Comparison of ENCODE assay signal across 18 cellular contexts in the genomic region with DNA sequence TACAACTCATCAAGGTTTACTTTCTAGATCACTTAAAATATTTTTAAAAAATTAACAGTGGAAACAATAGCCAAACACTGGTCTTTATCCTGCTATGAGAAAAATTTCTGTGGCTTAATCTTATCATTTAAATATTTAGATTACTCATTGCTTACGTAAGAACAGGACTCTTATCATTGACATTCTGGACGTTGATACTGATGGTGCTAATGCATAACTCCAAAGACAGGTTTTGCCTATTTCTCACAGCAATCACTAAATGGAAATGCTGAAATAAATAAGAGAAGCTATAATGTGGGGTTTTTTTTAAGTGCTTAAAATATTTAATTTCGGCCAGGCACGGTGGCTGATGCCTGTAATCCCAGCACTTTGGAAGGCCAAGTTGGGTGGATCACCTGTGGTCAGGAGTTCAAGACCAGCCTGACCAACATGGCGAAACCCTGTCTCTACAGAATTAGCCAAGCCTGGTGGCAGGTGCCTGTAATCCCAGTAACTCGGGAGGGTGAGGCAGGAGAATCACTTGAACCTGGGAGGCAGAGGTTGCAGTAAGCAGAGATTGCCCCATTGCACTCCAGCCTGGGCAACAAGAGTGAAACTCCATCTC.
DNase-seq lines count a peak whose midpoint lies in the region; ATAC-seq and TF ChIP-seq lines count a peak whose summit lies in the region.
"Had no signal": no experiment of that assay in that cellular context is flagged by ENCODE, and none has a peak within 500 bp of the region (broad histone marks: within the 10 kb centered on the region; RNA-seq: fewer than 3 reads in every experiment).

No MANE protein-coding gene starts in this region.

- no peak for TF ChIP-seq CTCF in SK-N-SH (IDR thresholded peaks at IDR 0.05)
- TF ChIP-seq CTCF in fibroblast of pulmonary artery (IDR thresholded peaks at IDR 0.05; ENCODE audit: low read length, missing control alignments): no peak

- no peak overlapping the region for H3K9ac ChIP-seq in SK-N-SH

- POLR2A ChIA-PET in SK-N-SH (lab: Yijun Ruan, JAX): no interaction called here

- DNase-seq in SK-N-SH (no peak), amniotic epithelial cell (ENCODE audit: low read depth) (peak; percentile 93), fibroblast of pulmonary artery (ENCODE audit: low read depth) (peak; percentile 87), HPDE6-E6E7 (ENCODE audit: extremely low spot score) (no peak)
- DNase-seq: BE2C; CD4-positive, CD25-positive, alpha-beta regulatory T cell; DMS153; Kasumi-1; NCI-H1105; NCI-H2081; NCI-H748 treated with DMSO at 0.1 percent for 48 hours; NK-92 treated with Interleukin-12 subunit alpha and Interleukin-12 subunit beta, amount 100 ng/mL, for 24 hours; SHP77 had no signal

- H3K4me1 ChIP-seq in SK-N-SH (ENCODE audit: control insufficient read depth in 1 of 2, insufficient read depth in 2 of 2, low read depth in 1 of 2, low read length in 1 of 2): no peaks in the 10 kb centered on the region; a peak in 1 of 4 replicates

- H4K20me1 ChIP-seq in SK-N-SH (ENCODE audit: insufficient read depth): no peaks in the 10 kb centered on the region

- H3K79me2 ChIP-seq in SK-N-SH (ENCODE audit: insufficient read depth): no peaks in the 10 kb centered on the region

- no peak for TF ChIP-seq EP300 in SK-N-SH (IDR thresholded peaks at IDR 0.05; ENCODE audit: borderline replicate concordance in 1 of 2, low read depth in 1 of 2, low read length in 1 of 2)

- no peak overlapping the region for H2AFZ ChIP-seq in SK-N-SH (ENCODE audit: low read depth)

- H3K36me3 ChIP-seq in SK-N-SH (replicated peaks in 1 of 2; ENCODE audit: control insufficient read depth in 1 of 2, insufficient read depth in 2 of 2, low read length in 1 of 2): no peaks in the 10 kb centered on the region
- H3K36me3 ChIP-seq: BE2C had no signal

- ATAC-seq in SK-N-SH treated with all-trans-retinoic acid at 6 μM for 48 hours: no peak
- ATAC-seq in GM21529 (IDR thresholded peaks at IDR 0.05; ENCODE audit: unreplicated experiment): no peak
- ATAC-seq in HG03432 (IDR thresholded peaks at IDR 0.05; ENCODE audit: unreplicated experiment): no peak
- no peak for ATAC-seq in GM19035 (IDR thresholded peaks at IDR 0.05; ENCODE audit: unreplicated experiment)

- no peaks in the 10 kb centered on the region for H3K27me3 ChIP-seq in SK-N-SH (ENCODE audit: insufficient read depth)
- H3K27me3 ChIP-seq: BE2C had no signal

- TF ChIP-seq RAD21 in SK-N-SH (IDR thresholded peaks at IDR 0.05; ENCODE audit: low read length): no peak

- H3K9me2 ChIP-seq in SK-N-SH: no peaks in the 10 kb centered on the region

- 84% methylated on average over 6 of the region's 6 CpGs for WGBS in SK-N-SH (ENCODE audit: low lambda C conversion rate)

- H3F3A ChIP-seq in SK-N-SH (replicated peaks; ENCODE audit: insufficient read depth): no peaks in the 10 kb centered on the region

- no peaks in the 10 kb centered on the region for H3K9me3 ChIP-seq in SK-N-SH
- H3K9me3 ChIP-seq: BE2C had no signal

- H3K4me3 ChIP-seq in SK-N-SH (ENCODE audit: low read depth in 2 of 2, low read length in 1 of 2) (no peak overlapping the region), fibroblast of pulmonary artery (replicated peaks; ENCODE audit: low read depth, low read length) (no peak overlapping the region)

- H3K27ac ChIP-seq in SK-N-SH (ENCODE audit: low read depth in 2 of 2, low read length in 1 of 2): no peak overlapping the region
- H3K27ac ChIP-seq: 22Rv1 had no signal

- H3K4me2 ChIP-seq in SK-N-SH: no peak overlapping the region

- CTCF ChIA-PET in SK-N-SH (lab: Yijun Ruan, JAX): interaction anchor here (0.6 kb wide), 2 partner anchors 54 to 686 kb away, joined by 3 read pairs; no protein-coding TSS in a partner anchor

TF ChIP-seq in SK-N-SH treated with all-trans-retinoic acid at 6 μM for 48 hours, 23 proteins besides CTCF, POLR2A, EP300 and RAD21 (continues in another document):
- TF ChIP-seq CREB5 (CRISPR knock-in tag; IDR thresholded peaks at IDR 0.05; ENCODE audit: low read depth) (peak; percentile 93), ISL1 (CRISPR knock-in tag; IDR thresholded peaks at IDR 0.05) (peak; percentile 96), ZNF8 (CRISPR knock-in tag; IDR thresholded peaks at IDR 0.05) (no peak), OSR1 (CRISPR knock-in tag; IDR thresholded peaks at IDR 0.05) (no peak), ZC3H10 (CRISPR knock-in tag; IDR thresholded peaks at IDR 0.05) (peak; percentile 18; the same call in 1 of the 2 replicates), PPARA (CRISPR knock-in tag; IDR thresholded peaks at IDR 0.05; ENCODE audit: borderline replicate concordance) (no peak), TSHZ2 (CRISPR knock-in tag; IDR thresholded peaks at IDR 0.05) (no peak)

TF ChIP-seq in SK-N-SH, 30 proteins besides CTCF, POLR2A, EP300 and RAD21:
- TF ChIP-seq, protein P1, sequence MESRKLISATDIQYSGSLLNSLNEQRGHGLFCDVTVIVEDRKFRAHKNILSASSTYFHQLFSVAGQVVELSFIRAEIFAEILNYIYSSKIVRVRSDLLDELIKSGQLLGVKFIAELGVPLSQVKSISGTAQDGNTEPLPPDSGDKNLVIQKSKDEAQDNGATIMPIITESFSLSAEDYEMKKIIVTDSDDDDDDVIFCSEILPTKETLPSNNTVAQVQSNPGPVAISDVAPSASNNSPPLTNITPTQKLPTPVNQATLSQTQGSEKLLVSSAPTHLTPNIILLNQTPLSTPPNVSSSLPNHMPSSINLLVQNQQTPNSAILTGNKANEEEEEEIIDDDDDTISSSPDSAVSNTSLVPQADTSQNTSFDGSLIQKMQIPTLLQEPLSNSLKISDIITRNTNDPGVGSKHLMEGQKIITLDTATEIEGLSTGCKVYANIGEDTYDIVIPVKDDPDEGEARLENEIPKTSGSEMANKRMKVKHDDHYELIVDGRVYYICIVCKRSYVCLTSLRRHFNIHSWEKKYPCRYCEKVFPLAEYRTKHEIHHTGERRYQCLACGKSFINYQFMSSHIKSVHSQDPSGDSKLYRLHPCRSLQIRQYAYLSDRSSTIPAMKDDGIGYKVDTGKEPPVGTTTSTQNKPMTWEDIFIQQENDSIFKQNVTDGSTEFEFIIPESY (IDR thresholded peaks at IDR 0.05; ENCODE audit: borderline replicate concordance, low read depth): no peak
- TF ChIP-seq, protein P2, sequence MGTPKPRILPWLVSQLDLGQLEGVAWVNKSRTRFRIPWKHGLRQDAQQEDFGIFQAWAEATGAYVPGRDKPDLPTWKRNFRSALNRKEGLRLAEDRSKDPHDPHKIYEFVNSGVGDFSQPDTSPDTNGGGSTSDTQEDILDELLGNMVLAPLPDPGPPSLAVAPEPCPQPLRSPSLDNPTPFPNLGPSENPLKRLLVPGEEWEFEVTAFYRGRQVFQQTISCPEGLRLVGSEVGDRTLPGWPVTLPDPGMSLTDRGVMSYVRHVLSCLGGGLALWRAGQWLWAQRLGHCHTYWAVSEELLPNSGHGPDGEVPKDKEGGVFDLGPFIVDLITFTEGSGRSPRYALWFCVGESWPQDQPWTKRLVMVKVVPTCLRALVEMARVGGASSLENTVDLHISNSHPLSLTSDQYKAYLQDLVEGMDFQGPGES (IDR thresholded peaks at IDR 0.05; ENCODE audit: low read depth, low read length): no peak
- no peak for TF ChIP-seq CHD2 (IDR thresholded peaks at IDR 0.05; ENCODE audit: low read length, partially characterized antibody)
- no peak for TF ChIP-seq FOXJ3 (CRISPR knock-in tag; IDR thresholded peaks at IDR 0.05)
- TF ChIP-seq MAX (IDR thresholded peaks at IDR 0.05; ENCODE audit: low read depth): no peak
- no peak for TF ChIP-seq MEF2A (IDR thresholded peaks at IDR 0.05; ENCODE audit: borderline replicate concordance, low read depth)
- no peak for TF ChIP-seq JUND (IDR thresholded peaks at IDR 0.05)
- TF ChIP-seq TCF12 (IDR thresholded peaks at IDR 0.05): no peak
- no peak for TF ChIP-seq GABPA (IDR thresholded peaks at IDR 0.05; ENCODE audit: low read depth)
- no peak for TF ChIP-seq RFX5 (IDR thresholded peaks at IDR 0.05; ENCODE audit: low read length)
- no peak for TF ChIP-seq SMC3 (IDR thresholded peaks at IDR 0.05; ENCODE audit: low read depth, low read length)
- no peak for TF ChIP-seq USF2 (IDR thresholded peaks at IDR 0.05; ENCODE audit: borderline replicate concordance, low read depth, low read length)
- TF ChIP-seq RCOR1 (IDR thresholded peaks at IDR 0.05; ENCODE audit: low read length): no peak

Comparison
In these comparisons a context has a peak if more than half of its experiments do, and no peak if none do; other contexts are left out.
1. DNase-seq: peak in amniotic epithelial cell (single experiment) and fibroblast of pulmonary artery (single experiment); none in SK-N-SH (single experiment) and HPDE6-E6E7 (single experiment).